In genomic region chr2:213021971-213022899, GRCh38 we compare ENCODE assay signal across 1 cellular context.
TF ChIP-seq lines count a peak whose summit lies in the region.

No MANE protein-coding gene starts in this region.

TF ChIP-seq in GM12878, 131 proteins besides CTCF, POLR2A, EP300 and RAD21 (continued from another document and continues in another):
- TF ChIP-seq E4F1 (IDR thresholded peaks at IDR 0.05; ENCODE audit: borderline replicate concordance, partially characterized antibody): no peak
- TF ChIP-seq ASH2L (IDR thresholded peaks at IDR 0.05; ENCODE audit: borderline replicate concordance, low read depth): 0 out of 2 replicates have a peak, but pooled peaks have one; percentile 43
- TF ChIP-seq GATAD2B (conservative IDR thresholded peaks at IDR 0.05; ENCODE audit: low read depth): no peak
- no peak for TF ChIP-seq CUX1 (IDR thresholded peaks at IDR 0.05; ENCODE audit: insufficient replicate concordance, low read depth, low read length)
- TF ChIP-seq KAT2A (conservative IDR thresholded peaks at IDR 0.05; ENCODE audit: control insufficient read depth, low read depth, low read length): no peak
- no peak for TF ChIP-seq CBX3 (IDR thresholded peaks at IDR 0.05; ENCODE audit: borderline replicate concordance, low read depth)
- TF ChIP-seq STAT1 (conservative IDR thresholded peaks at IDR 0.05): no peak
- peak; percentile 49 for TF ChIP-seq IKZF1 (conservative IDR thresholded peaks at IDR 0.05)
- peak; percentile 66 for TF ChIP-seq SKIL (IDR thresholded peaks at IDR 0.05; ENCODE audit: low read depth, poor library complexity, severe bottlenecking)
- TF ChIP-seq PML (IDR thresholded peaks at IDR 0.05; ENCODE audit: low read length): peak; percentile 98
- TF ChIP-seq STAT3 (IDR thresholded peaks at IDR 0.05; ENCODE audit: low read depth, low read length): no peak
- TF ChIP-seq USF1 (IDR thresholded peaks at IDR 0.05; ENCODE audit: borderline replicate concordance, extremely low read length, insufficient read depth, low read depth, low read length): no peak
- TF ChIP-seq HDAC2 (IDR thresholded peaks at IDR 0.05): no peak
- TF ChIP-seq SREBF2 (IDR thresholded peaks at IDR 0.05; ENCODE audit: low read length): no peak
- no peak for TF ChIP-seq ESRRA (IDR thresholded peaks at IDR 0.05; ENCODE audit: low read length)
- TF ChIP-seq HDAC6 (IDR thresholded peaks at IDR 0.05; ENCODE audit: unreplicated experiment): peak; percentile 31
- TF ChIP-seq SPI1 (IDR thresholded peaks at IDR 0.05; ENCODE audit: borderline replicate concordance, insufficient read depth, low read depth, low read length): no peak
- no peak for TF ChIP-seq ZZZ3 (IDR thresholded peaks at IDR 0.05; ENCODE audit: control insufficient read depth, insufficient read length, low read depth)
- no peak for TF ChIP-seq SUZ12 (IDR thresholded peaks at IDR 0.05; ENCODE audit: unreplicated experiment)
- no peak for TF ChIP-seq ZNF592 (IDR thresholded peaks at IDR 0.05)
- 0 out of 2 replicates have a peak, but pooled peaks have one; percentile 56 for TF ChIP-seq TCF3 (IDR thresholded peaks at IDR 0.05; ENCODE audit: borderline replicate concordance, insufficient read depth, low read depth, low read length)
- TF ChIP-seq ZBED1 (IDR thresholded peaks at IDR 0.05; ENCODE audit: borderline replicate concordance): peak; percentile 78; the same call in 1 of the 2 replicates
- TF ChIP-seq ZBTB11 (CRISPR knock-in tag; IDR thresholded peaks at IDR 0.05): no peak
- no peak; the same call in 1 of the 2 replicates for TF ChIP-seq RELB (IDR thresholded peaks at IDR 0.05; ENCODE audit: low read depth)
- TF ChIP-seq IRF4 (IDR thresholded peaks at IDR 0.05; ENCODE audit: low read depth, low read length): peak; percentile 81
- TF ChIP-seq FOXK2 (IDR thresholded peaks at IDR 0.05): no peak
- no peak for TF ChIP-seq REST (IDR thresholded peaks at IDR 0.05; ENCODE audit: low read depth, low read length)
- TF ChIP-seq TBL1XR1 (IDR thresholded peaks at IDR 0.05; ENCODE audit: low read depth, low read length): no peak
- peak; percentile 94 for TF ChIP-seq NFIC (IDR thresholded peaks at IDR 0.05; ENCODE audit: low read depth, low read length)
- no peak for TF ChIP-seq MYB (IDR thresholded peaks at IDR 0.05; ENCODE audit: borderline replicate concordance, low read depth, low read length)
- TF ChIP-seq JUND (IDR thresholded peaks at IDR 0.05; ENCODE audit: low read depth, low read length): no peak
